Comparison of ENCODE assay signal across 1 cellular context in genomic region chr17:82094931-82095776, GRCh38.
TF ChIP-seq lines count a peak whose summit lies in the region.

No MANE protein-coding gene starts in this region.

TF ChIP-seq in HepG2, 621 proteins besides CTCF, POLR2A, EP300 and RAD21 (continued from another document and continues in another):
- TF ChIP-seq LRRFIP1 (CRISPR knock-in tag; conservative IDR thresholded peaks at IDR 0.05) (no peak), TBX2 (CRISPR knock-in tag; IDR thresholded peaks at IDR 0.05; ENCODE audit: borderline replicate concordance) (no peak), ZNF441 (CRISPR knock-in tag; IDR thresholded peaks at IDR 0.05; ENCODE audit: borderline replicate concordance) (no peak), ZNF709 (CRISPR knock-in tag; IDR thresholded peaks at IDR 0.05) (no peak), HMGXB4 (CRISPR knock-in tag; IDR thresholded peaks at IDR 0.05; ENCODE audit: borderline replicate concordance in 1 of 2, low read depth in 1 of 2) (no peak), TBX3 (IDR thresholded peaks at IDR 0.05; ENCODE audit: borderline replicate concordance) (no peak), HMGXB3 (CRISPR knock-in tag; IDR thresholded peaks at IDR 0.05; ENCODE audit: borderline replicate concordance) (no peak), ARNT2 (CRISPR knock-in tag; IDR thresholded peaks at IDR 0.05; ENCODE audit: low read depth) (no peak), MAX (IDR thresholded peaks at IDR 0.05) (no peak), GPBP1L1 (CRISPR knock-in tag; IDR thresholded peaks at IDR 0.05) (no peak), ZBTB10 (CRISPR knock-in tag; IDR thresholded peaks at IDR 0.05; ENCODE audit: borderline replicate concordance) (no peak), ZNF333 (CRISPR knock-in tag; IDR thresholded peaks at IDR 0.05; ENCODE audit: borderline replicate concordance) (no peak), PAX8 (CRISPR knock-in tag; IDR thresholded peaks at IDR 0.05; ENCODE audit: borderline replicate concordance) (no peak), WIZ (CRISPR knock-in tag; IDR thresholded peaks at IDR 0.05) (no peak), ZSCAN29 (CRISPR knock-in tag; conservative IDR thresholded peaks at IDR 0.05) (no peak), ARNTL (CRISPR knock-in tag; IDR thresholded peaks at IDR 0.05) (no peak), ZNF740 (CRISPR knock-in tag; IDR thresholded peaks at IDR 0.05) (no peak), ZNF614 (CRISPR knock-in tag; IDR thresholded peaks at IDR 0.05; ENCODE audit: borderline replicate concordance) (no peak), ZIK1 (CRISPR knock-in tag; IDR thresholded peaks at IDR 0.05; ENCODE audit: borderline replicate concordance, low read depth) (no peak), HNRNPK (IDR thresholded peaks at IDR 0.05; ENCODE audit: low read depth, low read length, poor library complexity, severe bottlenecking) (peak; percentile 78), FOXO1 (CRISPR knock-in tag; IDR thresholded peaks at IDR 0.05) (no peak), BCL6 (CRISPR knock-in tag; IDR thresholded peaks at IDR 0.05) (no peak), KDM2A (CRISPR knock-in tag; IDR thresholded peaks at IDR 0.05; ENCODE audit: borderline replicate concordance, low read depth) (no peak), PAWR (CRISPR knock-in tag; IDR thresholded peaks at IDR 0.05; ENCODE audit: borderline replicate concordance) (no peak), PCBP2 (optimal IDR thresholded peaks at IDR 0.05; ENCODE audit: low read depth, low read length, poor library complexity, severe bottlenecking) (no peak), ZNF280D (CRISPR knock-in tag; IDR thresholded peaks at IDR 0.05) (no peak), MZF1 (CRISPR knock-in tag; IDR thresholded peaks at IDR 0.05; ENCODE audit: borderline replicate concordance) (no peak), MAFG (CRISPR knock-in tag; IDR thresholded peaks at IDR 0.05) (no peak), AGO2 (optimal IDR thresholded peaks at IDR 0.05; ENCODE audit: low read depth, low read length) (peak; percentile 60), SRF (IDR thresholded peaks at IDR 0.05; ENCODE audit: low read depth, low read length) (no peak), TAF1 (CRISPR knock-in tag; IDR thresholded peaks at IDR 0.05) (no peak), TERF1 (CRISPR knock-in tag; IDR thresholded peaks at IDR 0.05) (0 out of 2 replicates have a peak, but pooled peaks have one; percentile 28), ZKSCAN5 (CRISPR knock-in tag; IDR thresholded peaks at IDR 0.05) (no peak), KAT7 (CRISPR knock-in tag; IDR thresholded peaks at IDR 0.05; ENCODE audit: borderline replicate concordance) (no peak), ZHX1 (CRISPR knock-in tag; IDR thresholded peaks at IDR 0.05; ENCODE audit: low read depth) (no peak), E2F5 (CRISPR knock-in tag; conservative IDR thresholded peaks at IDR 0.05) (no peak), ZBTB21 (CRISPR knock-in tag; IDR thresholded peaks at IDR 0.05) (no peak), CAMTA2 (CRISPR knock-in tag; IDR thresholded peaks at IDR 0.05; ENCODE audit: borderline replicate concordance) (no peak)
